ENCODE assay signal across 13 cellular contexts in the genomic region with DNA sequence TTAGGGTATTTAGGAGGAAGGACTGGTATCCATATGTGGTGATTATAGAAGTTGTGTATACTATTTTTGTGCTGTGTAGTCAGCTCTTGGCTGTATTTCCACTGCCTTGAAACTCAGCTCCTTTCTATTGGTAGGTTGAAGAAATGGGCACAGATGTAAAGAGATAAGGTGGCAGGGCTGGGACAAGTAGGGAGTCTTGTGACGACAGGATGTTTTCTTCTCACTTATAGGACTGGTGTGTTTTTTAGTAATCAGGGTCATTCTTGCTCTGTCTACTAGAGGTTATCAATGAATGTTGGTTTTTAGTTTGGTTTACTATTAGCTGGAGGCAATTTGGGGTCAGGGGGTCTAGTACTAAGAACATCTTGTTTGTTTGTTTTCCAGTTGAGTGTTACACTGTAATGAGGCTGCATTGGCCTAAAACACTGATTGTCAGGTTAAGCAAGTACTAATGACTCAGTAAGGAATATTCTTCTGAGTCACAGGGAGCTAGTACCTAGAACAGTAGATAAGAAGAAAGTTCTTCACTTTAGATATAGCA. TPM values are rescaled to one million over a fixed set of nuclear protein-coding genes. Genes with fewer than 3 reads are reported as not detected.
DNase-seq lines count a peak whose midpoint lies in the region; ATAC-seq, FAIRE-seq and TF ChIP-seq lines count a peak whose summit lies in the region.
"Had no signal": no experiment of that assay in that cellular context is flagged by ENCODE, and none has a peak within 500 bp of the region (broad histone marks: within the 10 kb centered on the region; RNA-seq: fewer than 3 reads in every experiment).

No MANE protein-coding gene starts in this region.

- H3K9me3 ChIP-seq in heart right ventricle (no peaks in the 10 kb centered on the region), astrocyte (ENCODE audit: insufficient read depth, low read depth, low read length) (no peaks in the 10 kb centered on the region), hepatocyte (ENCODE audit: low read depth) (no peaks in the 10 kb centered on the region)

- peaks cover 14% of the 10 kb centered on the region for H3K36me3 Mint-ChIP-seq in astrocyte (ENCODE audit: low read depth, unreplicated experiment)

- no peak overlapping the region for H2AFZ ChIP-seq in astrocyte (ENCODE audit: low read depth, low read length)
- no peak overlapping the region for H2AFZ ChIP-seq in hepatocyte

- no peak overlapping the region for H3K4me3 ChIP-seq in heart right ventricle
- no peak overlapping the region for H3K4me3 ChIP-seq in astrocyte (ENCODE audit: insufficient read depth, low read depth, low read length)
- H3K4me3 ChIP-seq in hepatocyte = no peak overlapping the region

- intact Hi-C loops in left ventricle myocardium superior (cut with micrococcal nuclease) = no loop called here
- intact Hi-C loops in heart right ventricle (cut with DNase I) = no loop called here

- no peak overlapping the region for H3K4me2 ChIP-seq in astrocyte (ENCODE audit: low read length)
- no peak overlapping the region for H3K4me2 ChIP-seq in hepatocyte

- H3K36me3 ChIP-seq in heart right ventricle (peaks cover 0 to 99% (median 33%) of the 10 kb centered on the region in 9 donors), astrocyte (ENCODE audit: insufficient read depth, low read length) (peaks cover 13% of the 10 kb centered on the region), hepatocyte (replicated peaks; ENCODE audit: insufficient read depth, low read depth) (peaks cover 8% of the 10 kb centered on the region)

- TF ChIP-seq CTCF in heart right ventricle (IDR thresholded peaks at IDR 0.05) (no peak), astrocyte (IDR thresholded peaks at IDR 0.05; ENCODE audit: insufficient read depth, low read depth, low read length) (no peak), hepatocyte (IDR thresholded peaks at IDR 0.05; ENCODE audit: poor library complexity) (no peak)

- no peak overlapping the region for H3K4me3 Mint-ChIP-seq in astrocyte (ENCODE audit: unreplicated experiment)
- H3K4me3 Mint-ChIP-seq: B cell; T-helper 2 cell treated with Interferon-gamma antibody and Interleukin-4, amounts not matched to agents 5 μg/mL and 100 μg/mL, for 36 hours had no signal

- H3K9ac ChIP-seq in astrocyte (ENCODE audit: low read length) = no peak overlapping the region

- DNase-seq in left ventricle myocardium superior (no peak), heart right ventricle (no peak), astrocyte (ENCODE audit: low read depth) (peak; percentile 51), hepatocyte (ENCODE audit: low spot score) (peak; percentile 26)
- no peak for DNase-seq in stimulated activated CD4-positive, alpha-beta T cell treated with anti-CD3 and anti-CD28 coated beads, Interleukin-12 subunit alpha, Interleukin-12 subunit beta, amount 100 ng/mL, for 4 hours
- DNase-seq: aorta, NCI-H1694 treated with DMSO at 0.1 percent for 48 hours had no signal

- H3K27me3 Mint-ChIP-seq in astrocyte (ENCODE audit: low read depth, unreplicated experiment) = no peaks in the 10 kb centered on the region
- H3K27me3 Mint-ChIP-seq: B cell had no signal

- H3K27me3 ChIP-seq in heart right ventricle = no peaks in the 10 kb centered on the region
- no peaks in the 10 kb centered on the region for H3K27me3 ChIP-seq in astrocyte (ENCODE audit: insufficient read depth, low read length)
- H3K27me3 ChIP-seq in hepatocyte = no peaks in the 10 kb centered on the region

- H3K9me2 ChIP-seq in hepatocyte (replicated peaks; ENCODE audit: insufficient read depth) = no peaks in the 10 kb centered on the region

- peak overlapping the region in 1 of 10 donors; percentile 0 for H3K27ac ChIP-seq in heart right ventricle
- no peak overlapping the region for H3K27ac ChIP-seq in astrocyte (ENCODE audit: low read depth, low read length)
- peak overlapping the region; percentile 70 for H3K27ac ChIP-seq in hepatocyte

- 70 to 73% methylated on average over 1 of the region's 1 CpG for WGBS in heart right ventricle, 2 donors
- 84% methylated on average over 1 of the region's 1 CpG for WGBS in hepatocyte (ENCODE audit: low lambda C conversion rate, missing lambda C conversion rate)

- FAIRE-seq in astrocyte (lab: Jason Lieb, UNC) = peak; percentile 45

- H3K79me2 ChIP-seq in astrocyte (ENCODE audit: insufficient read depth, low read length) (no peaks in the 10 kb centered on the region), hepatocyte (peaks cover 24% of the 10 kb centered on the region)

- peaks cover 0 to 18% (median 10%) of the 10 kb centered on the region in 9 donors for H3K4me1 ChIP-seq in heart right ventricle
- H3K4me1 ChIP-seq in astrocyte (ENCODE audit: insufficient read depth, low read length) = peaks cover 5% of the 10 kb centered on the region
- H3K4me1 ChIP-seq in hepatocyte (ENCODE audit: insufficient read depth) = peaks cover 6% of the 10 kb centered on the region

- H3K4me1 Mint-ChIP-seq in astrocyte (ENCODE audit: low read depth, unreplicated experiment) = peaks cover 10% of the 10 kb centered on the region
- H3K4me1 Mint-ChIP-seq: B cell had no signal

- ATAC-seq in left ventricle myocardium superior (peak; percentile 41), heart right ventricle (no peak), GM18502 (IDR thresholded peaks at IDR 0.05; ENCODE audit: poor library complexity, unreplicated experiment) (no peak), HG03175 (IDR thresholded peaks at IDR 0.05; ENCODE audit: unreplicated experiment) (no peak), GM19351 (IDR thresholded peaks at IDR 0.05; ENCODE audit: unreplicated experiment) (no peak)
- ATAC-seq: left lobe of liver had no signal

- peaks cover 6% of the 10 kb centered on the region for H4K20me1 ChIP-seq in astrocyte (ENCODE audit: insufficient read depth, low read length)
- no peaks in the 10 kb centered on the region for H4K20me1 ChIP-seq in hepatocyte (ENCODE audit: insufficient read depth, poor library complexity, severe bottlenecking)

- H3K9me3 Mint-ChIP-seq in astrocyte (ENCODE audit: unreplicated experiment) = no peaks in the 10 kb centered on the region
- H3K9me3 Mint-ChIP-seq: T-helper 2 cell treated with Interferon-gamma antibody and Interleukin-4, amounts not matched to agents 5 μg/mL and 100 μg/mL, for 36 hours had no signal

- H3K27ac Mint-ChIP-seq in astrocyte (ENCODE audit: unreplicated experiment) = no peak overlapping the region
- H3K27ac Mint-ChIP-seq: B cell; T-helper 2 cell treated with Interferon-gamma antibody and Interleukin-4, amounts not matched to agents 5 μg/mL and 100 μg/mL, for 36 hours had no signal

RNA-seq across cellular contexts. Expression of a gene that starts 11.8 kb away (rescaled TPM):
- total RNA-seq in left ventricle myocardium superior (14.1 TPM), heart right ventricle (10 to 100 TPM; 12.6 to 27.0 (median 22.3) TPM), astrocyte (16.5 and 17.1 TPM in 2 replicates), hepatocyte (12.6 and 12.9 TPM in 2 replicates)
- polyA plus RNA-seq in heart right ventricle (1 to 10 TPM; 1.3 to 4.6 TPM), hepatocyte (4.5 and 5.1 TPM in 2 replicates)

Comparison
In these comparisons a context has a peak if more than half of its experiments do, and no peak if none do; other contexts are left out.
1. DNase-seq: peak in astrocyte (single experiment) and hepatocyte (single experiment); none in left ventricle myocardium superior (single experiment), heart right ventricle (0 of 2) and stimulated activated CD4-positive, alpha-beta T cell treated with anti-CD3 and anti-CD28 coated beads, Interleukin-12 subunit alpha, Interleukin-12 subunit beta, amount 100 ng/mL, for 4 hours (single experiment).